Comparison of ENCODE assay signal across 12 cellular contexts in the genomic region with DNA sequence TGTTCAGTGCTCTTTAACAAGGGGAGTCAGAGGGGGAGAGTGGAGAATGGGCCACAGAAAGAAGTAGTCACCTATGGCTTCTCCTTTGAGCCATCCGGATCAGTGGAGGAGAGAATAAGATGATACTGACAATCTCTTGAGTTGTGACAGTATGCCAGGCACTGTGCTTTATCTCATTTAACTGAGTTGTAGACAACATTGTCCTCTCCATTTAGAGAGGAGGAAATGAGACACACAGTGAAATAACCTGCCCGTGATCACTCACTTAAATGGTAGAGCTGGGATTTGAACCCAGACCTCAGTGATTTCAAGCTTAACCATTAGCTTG. TPM values are rescaled to one million over a fixed set of nuclear protein-coding genes. Genes with fewer than 3 reads are reported as not detected.
A peak's percentile ranks its signal among the peaks of the same experiment; 100 is the strongest.
DNase-seq lines count a peak whose midpoint lies in the region; ATAC-seq and TF ChIP-seq lines count a peak whose summit lies in the region.
"Had no signal": no experiment of that assay in that cellular context is flagged by ENCODE, and none has a peak within 500 bp of the region (broad histone marks: within the 10 kb centered on the region; RNA-seq: fewer than 3 reads in every experiment).

No MANE protein-coding gene starts in this region.

- no peak for ATAC-seq in central memory CD8-positive, alpha-beta T cell (replicated peaks; ENCODE audit: extremely low read depth, poor library complexity, severe bottlenecking)
- ATAC-seq: stimulated activated naive CD8-positive, alpha-beta T cell treated with anti-CD3 and anti-CD28 coated beads, Interleukin-15, amount 100 ng/mL, for 72 hours; WTC11 had no signal

- no peak overlapping the region for H3K4me2 ChIP-seq in parathyroid adenoma (ENCODE audit: low read length)

- H3K27me3 Mint-ChIP-seq in CD4-positive, alpha-beta memory T cell, result no peaks in the 10 kb centered on the region
- H3K27me3 Mint-ChIP-seq in central memory CD8-positive, alpha-beta T cell, result no peaks in the 10 kb centered on the region
- H3K27me3 Mint-ChIP-seq: stimulated activated naive CD8-positive, alpha-beta T cell treated with anti-CD3 and anti-CD28 coated beads, Interleukin-15, amount 100 ng/mL, for 72 hours had no signal

- peaks cover 30 to 56% (median 39%) of the 10 kb centered on the region in 4 donors for H3K4me1 Mint-ChIP-seq in CD4-positive, alpha-beta memory T cell
- H3K4me1 Mint-ChIP-seq in central memory CD8-positive, alpha-beta T cell, result peaks cover 47% of the 10 kb centered on the region

- peaks cover 0 to 14% of the 10 kb centered on the region in 2 donors for H3K36me3 Mint-ChIP-seq in CD4-positive, alpha-beta memory T cell
- H3K36me3 Mint-ChIP-seq in central memory CD8-positive, alpha-beta T cell (ENCODE audit: insufficient read depth), result peaks cover 34% of the 10 kb centered on the region
- H3K36me3 Mint-ChIP-seq: WTC11 had no signal

- CTCF ChIA-PET in CD4-positive, alpha-beta memory T cell (lab: Charles Lee; ENCODE audit: partially characterized antibody), result interaction anchor here (0.8 to 5.0 kb wide), 32 partner anchors 11 to 543 kb away, joined by 3 to 172 read pairs (median 5); a partner anchor contains a TSS
- CTCF ChIA-PET in HEK293 (lab: Yijun Ruan, JAX), result interaction anchor here (0.6 to 5.0 kb wide), 42 partner anchors 8 to 531 kb away, joined by 3 to 66 read pairs (median 5); a partner anchor contains a TSS

- WGBS in thyroid gland, 2 donors, result 75 to 82% methylated on average over 2 of the region's 2 CpGs

- peak overlapping the region in 4 of 8 donors; percentile 82 to 97 (median 95) for H3K4me3 Mint-ChIP-seq in CD4-positive, alpha-beta memory T cell
- H3K4me3 Mint-ChIP-seq in central memory CD8-positive, alpha-beta T cell, result no peak overlapping the region

- H3K27ac ChIP-seq in CD4-positive, alpha-beta memory T cell (ENCODE audit: low read depth, low read length), result peak overlapping the region; percentile 95
- H3K27ac ChIP-seq in HEK293 (ENCODE audit: extremely low read depth, low read depth, low read length) (no peak overlapping the region), parathyroid adenoma (no peak overlapping the region), thyroid gland (peak overlapping the region in 1 of 3 donors; percentile 98)

- no peak for TF ChIP-seq POLR2A in thyroid gland (IDR thresholded peaks at IDR 0.05)

- no peaks in the 10 kb centered on the region for H3K9me3 ChIP-seq in CD4-positive, alpha-beta memory T cell (ENCODE audit: control insufficient read depth in 1 of 2, low read length in 2 of 2)
- H3K9me3 ChIP-seq in HEK293 (ENCODE audit: control insufficient read depth, insufficient read depth, low read depth, low read length) (no peaks in the 10 kb centered on the region), parathyroid adenoma (ENCODE audit: control insufficient read depth, low read length) (no peaks in the 10 kb centered on the region), thyroid gland (no peaks in the 10 kb centered on the region)
- H3K9me3 ChIP-seq: right atrium auricular region had no signal

- H3K4me3 ChIP-seq in CD4-positive, alpha-beta memory T cell (ENCODE audit: low read length in 2 of 2), result no peak overlapping the region
- no peak overlapping the region for H3K4me3 ChIP-seq in HEK293 (ENCODE audit: low read depth, low read length)
- no peak overlapping the region for H3K4me3 ChIP-seq in parathyroid adenoma (ENCODE audit: low read depth, low read length)
- no peak overlapping the region for H3K4me3 ChIP-seq in thyroid gland (replicated peaks in 1 of 3)
- H3K4me3 ChIP-seq: right atrium auricular region had no signal

- H3K9me3 Mint-ChIP-seq in CD4-positive, alpha-beta memory T cell, result peaks cover 0 to 2% (median 0%) of the 10 kb centered on the region in 8 donors
- no peaks in the 10 kb centered on the region for H3K9me3 Mint-ChIP-seq in central memory CD8-positive, alpha-beta T cell
- H3K9me3 Mint-ChIP-seq: nephron, WTC11 had no signal

- H3K27ac Mint-ChIP-seq in CD4-positive, alpha-beta memory T cell, result peak overlapping the region; percentile 99 to 100 (median 100)
- peak overlapping the region; percentile 82 for H3K27ac Mint-ChIP-seq in central memory CD8-positive, alpha-beta T cell (ENCODE audit: low read depth)
- H3K27ac Mint-ChIP-seq: WTC11 had no signal

- no peaks in the 10 kb centered on the region for H3K27me3 ChIP-seq in CD4-positive, alpha-beta memory T cell (ENCODE audit: insufficient read depth, low read length)
- H3K27me3 ChIP-seq in parathyroid adenoma (ENCODE audit: control insufficient read depth, insufficient read depth, low read length) (no peaks in the 10 kb centered on the region), thyroid gland (no peaks in the 10 kb centered on the region)
- H3K27me3 ChIP-seq: right atrium auricular region had no signal

- intact Hi-C loops in CD4-positive, alpha-beta memory T cell (cut with micrococcal nuclease), result loop anchor here (1.0 to 10.0 kb wide), 4 partner anchors 91 to 363 kb away; a partner anchor contains a TSS
- intact Hi-C loops in thyroid gland (cut with DNase I), result loop anchor here (5.0 to 10.0 kb wide), 2 partner anchors 93 to 186 kb away; a partner anchor contains a TSS

- H3K4me1 ChIP-seq in CD4-positive, alpha-beta memory T cell (ENCODE audit: insufficient read depth, low read length), result peaks cover 46% of the 10 kb centered on the region
- H3K4me1 ChIP-seq in HEK293 (ENCODE audit: control insufficient read depth, insufficient read depth, low read length) (peaks cover 6% of the 10 kb centered on the region), parathyroid adenoma (peaks cover 12% of the 10 kb centered on the region), thyroid gland (peaks cover 20 to 28% of the 10 kb centered on the region in 2 donors)

- H3K9ac ChIP-seq in parathyroid adenoma, result no peak overlapping the region

- no peak for TF ChIP-seq CTCF in HEK293 (tag by site-specific recombination; IDR thresholded peaks at IDR 0.05)
- TF ChIP-seq CTCF in parathyroid adenoma (IDR thresholded peaks at IDR 0.05), result no peak
- TF ChIP-seq CTCF in thyroid gland (IDR thresholded peaks at IDR 0.05), result no peak

- POLR2A ChIA-PET in CD4-positive, alpha-beta memory T cell (lab: Charles Lee; ENCODE audit: partially characterized antibody), result interaction anchor here (1.2 to 9.9 kb wide), 15 partner anchors 8 to 480 kb away, joined by 3 to 196 read pairs (median 13); a partner anchor contains a TSS
- POLR2A ChIA-PET in HEK293 (lab: Yijun Ruan, JAX), result interaction anchor here (0.6 to 0.7 kb wide), 2 partner anchors 186 to 188 kb away, joined by 4 to 5 read pairs; no protein-coding TSS in a partner anchor

- H3K79me2 ChIP-seq in parathyroid adenoma, result no peaks in the 10 kb centered on the region

- peak overlapping the region; percentile 94 for H2AFZ ChIP-seq in parathyroid adenoma

- no peaks in the 10 kb centered on the region for H3K36me3 ChIP-seq in CD4-positive, alpha-beta memory T cell (ENCODE audit: insufficient read depth, low read length)
- no peaks in the 10 kb centered on the region for H3K36me3 ChIP-seq in HEK293 (ENCODE audit: control insufficient read depth in 2 of 2, insufficient read depth in 1 of 2, low read length in 2 of 2)
- H3K36me3 ChIP-seq in parathyroid adenoma (ENCODE audit: control insufficient read depth, insufficient read depth, low read length), result no peaks in the 10 kb centered on the region
- no peaks in the 10 kb centered on the region for H3K36me3 ChIP-seq in thyroid gland
- H3K36me3 ChIP-seq: right atrium auricular region had no signal

- no peak for DNase-seq in CD4-positive, alpha-beta memory T cell
- DNase-seq in central memory CD8-positive, alpha-beta T cell (ENCODE audit: low spot score in 2 of 2), result no peak
- DNase-seq in DMS153 treated with DMSO at 0.1 percent for 48 hours (lab: John Stamatoyannopoulos, UW; ENCODE audit: unreplicated experiment) (no peak), thyroid gland (no peak), NCI-H1105 (lab: John Stamatoyannopoulos, UW) (no peak)

TF ChIP-seq in HEK293, 187 proteins besides CTCF, POLR2A, EP300 and RAD21:
- TF ChIP-seq ZNF664 (tag by site-specific recombination; IDR thresholded peaks at IDR 0.05) (peak; percentile 94), ZNF792 (tag by site-specific recombination; IDR thresholded peaks at IDR 0.05) (no peak)

RNA-seq across cellular contexts. Expression of a gene that starts 17.8 kb away (rescaled TPM):
- total RNA-seq in CD4-positive, alpha-beta memory T cell, result 10 to 100 TPM; 19.1 to 20.7 TPM
- 1 to 10 TPM in 1 of 2 donors, under 1 TPM in 1; 0.77 to 3.9 TPM for polyA plus RNA-seq in CD4-positive, alpha-beta memory T cell
- total RNA-seq in thyroid gland, result 10 to 100 TPM; 15.6 to 21.3 (median 19.9) TPM

RNA-seq across cellular contexts. Expression of a gene that starts 25.9 kb away (rescaled TPM):
- under 1 TPM; 0.55 to 0.73 TPM for total RNA-seq in CD4-positive, alpha-beta memory T cell
- under 1 TPM; 0.11 to 0.88 TPM for polyA plus RNA-seq in CD4-positive, alpha-beta memory T cell
- not detected for total RNA-seq in thyroid gland
- total RNA-seq: H7, right atrium auricular region had no signal
